In genomic region chr4:40201898-40202297, GRCh38 we compare ENCODE assay signal across 16 cellular contexts. TPM values are rescaled to one million over a fixed set of nuclear protein-coding genes. Genes with fewer than 3 reads are reported as not detected.
DNase-seq lines count a peak whose midpoint lies in the region; ATAC-seq and TF ChIP-seq lines count a peak whose summit lies in the region.
"Had no signal": no experiment of that assay in that cellular context is flagged by ENCODE, and none has a peak within 500 bp of the region (broad histone marks: within the 10 kb centered on the region; RNA-seq: fewer than 3 reads in every experiment).

No MANE protein-coding gene starts in this region.

- peaks cover 60% of the 10 kb centered on the region for H3K4me1 Mint-ChIP-seq in activated T-helper 1 cell treated with anti-CD3 and anti-CD28 coated beads, Interleukin-12 subunit alpha, Interleukin-12 subunit beta, Interleukin-2, Interleukin-4 antibody, amounts not matched to agents 30 ng/mL and 10 ng/mL and 1 ng/mL, durations not matched to agents 14 hours and 24 hours and 36 hours (ENCODE audit: low read depth)

- no peaks in the 10 kb centered on the region for H3K27me3 Mint-ChIP-seq in activated T-helper 1 cell treated with anti-CD3 and anti-CD28 coated beads, Interleukin-12 subunit alpha, Interleukin-12 subunit beta, Interleukin-2, Interleukin-4 antibody, amounts not matched to agents 30 ng/mL and 10 ng/mL and 1 ng/mL, durations not matched to agents 14 hours and 24 hours and 36 hours (ENCODE audit: insufficient read depth)

- H4K20me1 ChIP-seq in KMS-11 (ENCODE audit: insufficient read depth): no peaks in the 10 kb centered on the region

- peaks cover 59% of the 10 kb centered on the region for H3K36me3 Mint-ChIP-seq in activated T-helper 1 cell treated with anti-CD3 and anti-CD28 coated beads, Interleukin-12 subunit alpha, Interleukin-12 subunit beta, Interleukin-2, Interleukin-4 antibody, amounts not matched to agents 30 ng/mL and 10 ng/mL and 1 ng/mL, durations not matched to agents 14 hours and 24 hours and 36 hours (ENCODE audit: low read depth)

- no peak for TF ChIP-seq CTCF in KMS-11 (conservative IDR thresholded peaks at IDR 0.05; ENCODE audit: low read depth, low read length)
- TF ChIP-seq CTCF in neutrophil (IDR thresholded peaks at IDR 0.05): no peak

- no peaks in the 10 kb centered on the region for H3K9me3 Mint-ChIP-seq in activated T-helper 1 cell treated with anti-CD3 and anti-CD28 coated beads, Interleukin-12 subunit alpha, Interleukin-12 subunit beta, Interleukin-2, Interleukin-4 antibody, amounts not matched to agents 30 ng/mL and 10 ng/mL and 1 ng/mL, durations not matched to agents 14 hours and 24 hours and 36 hours
- H3K9me3 Mint-ChIP-seq: dendritic cell treated with granulocyte-macrophage colony-stimulating factor and Interleukin-4, amounts not matched to agents 40 ng/mL and 50 ng/mL, for 4 days had no signal

- peak overlapping the region; percentile 71 for H3K4me2 ChIP-seq in KMS-11

- peak overlapping the region; percentile 75; the same call in 1 of the 2 replicates for H3K27ac ChIP-seq in KMS-11
- H3K27ac ChIP-seq in neutrophil: peak overlapping the region; percentile 82
- H3K27ac ChIP-seq: 22Rv1, pancreas had no signal

- H3K9me3 ChIP-seq in neutrophil: no peaks in the 10 kb centered on the region
- H3K9me3 ChIP-seq: Caco-2, pancreas had no signal

- peak; percentile 26 for DNase-seq in DMS53 (lab: John Stamatoyannopoulos, UW)
- DNase-seq in DMS53 treated with DMSO at 0.1 percent for 48 hours (lab: John Stamatoyannopoulos, UW; ENCODE audit: unreplicated experiment): no peak
- no peak for DNase-seq in activated T-helper 1 cell treated with anti-CD3 and anti-CD28 coated beads, Interleukin-12 subunit alpha, Interleukin-12 subunit beta, Interleukin-2, Interleukin-4 antibody, amounts not matched to agents 30 ng/mL and 10 ng/mL and 1 ng/mL, durations not matched to agents 14 hours and 24 hours and 36 hours (ENCODE audit: low spot score)
- no peak for DNase-seq in GDM1 (lab: John Stamatoyannopoulos, UW)
- DNase-seq: activated CD8-positive, alpha-beta memory T cell treated with anti-CD3 and anti-CD28 coated beads, Interleukin-2, amount 50 U/mL, for 48 hours; Caco-2; NCI-H2029; NCI-H69; pancreas had no signal

- H3K4me1 ChIP-seq in KMS-11 (ENCODE audit: low read depth, poor library complexity, severe bottlenecking) (peaks cover 44% of the 10 kb centered on the region), neutrophil (ENCODE audit: control insufficient read depth in 1 of 2, insufficient read depth in 1 of 2, low read depth in 1 of 2, low read length in 1 of 2) (peaks cover 96 to 97% of the 10 kb centered on the region in 2 experiments)
- H3K4me1 ChIP-seq: Caco-2, pancreas had no signal

- peak overlapping the region; percentile 95 for H3K4me3 Mint-ChIP-seq in activated T-helper 1 cell treated with anti-CD3 and anti-CD28 coated beads, Interleukin-12 subunit alpha, Interleukin-12 subunit beta, Interleukin-2, Interleukin-4 antibody, amounts not matched to agents 30 ng/mL and 10 ng/mL and 1 ng/mL, durations not matched to agents 14 hours and 24 hours and 36 hours

- H3K27ac Mint-ChIP-seq in activated T-helper 1 cell treated with anti-CD3 and anti-CD28 coated beads, Interleukin-12 subunit alpha, Interleukin-12 subunit beta, Interleukin-2, Interleukin-4 antibody, amounts not matched to agents 30 ng/mL and 10 ng/mL and 1 ng/mL, durations not matched to agents 14 hours and 24 hours and 36 hours: peak overlapping the region; percentile 97
- H3K27ac Mint-ChIP-seq: dendritic cell treated with granulocyte-macrophage colony-stimulating factor and Interleukin-4, amounts not matched to agents 40 ng/mL and 50 ng/mL, for 4 days had no signal

- no peak overlapping the region for H2AFZ ChIP-seq in KMS-11 (ENCODE audit: low read depth)

- H3K36me3 ChIP-seq in KMS-11 (ENCODE audit: insufficient read depth): no peaks in the 10 kb centered on the region
- H3K36me3 ChIP-seq in neutrophil: no peaks in the 10 kb centered on the region
- H3K36me3 ChIP-seq: pancreas had no signal

- H3K79me2 ChIP-seq in KMS-11 (ENCODE audit: insufficient read depth, low read depth): peaks cover 25% of the 10 kb centered on the region; the same call in 1 of the 2 replicates

- H3K4me3 ChIP-seq in KMS-11 (IDR thresholded peaks at IDR 0.05; ENCODE audit: insufficient read depth, low read depth, low read length) (no peak overlapping the region), neutrophil (ENCODE audit: low read depth in 1 of 2, low read length in 1 of 2) (no peak overlapping the region)
- H3K4me3 ChIP-seq: pancreas had no signal

- H3K9ac ChIP-seq in KMS-11: no peak overlapping the region

- intact Hi-C loops in activated T-helper 1 cell treated with anti-CD3 and anti-CD28 coated beads, Interleukin-12 subunit alpha, Interleukin-12 subunit beta, Interleukin-2, Interleukin-4 antibody, amounts not matched to agents 30 ng/mL and 10 ng/mL and 1 ng/mL, durations not matched to agents 14 hours and 24 hours and 36 hours (cut with micrococcal nuclease): loop anchor here (1.0 to 10.0 kb wide), 10 partner anchors 15 to 1887 kb away; partner anchors contain the start of genes RBM47 and UBE2K

- no peaks in the 10 kb centered on the region for H3K27me3 ChIP-seq in KMS-11 (ENCODE audit: insufficient read depth, low read depth)
- no peaks in the 10 kb centered on the region for H3K27me3 ChIP-seq in neutrophil
- H3K27me3 ChIP-seq: pancreas had no signal

- no peak for ATAC-seq in GM18907 (IDR thresholded peaks at IDR 0.05; ENCODE audit: unreplicated experiment)
- no peak for ATAC-seq in HG02588 (IDR thresholded peaks at IDR 0.05; ENCODE audit: unreplicated experiment)
- ATAC-seq: pancreas had no signal

RNA-seq across cellular contexts. Expression of gene RHOH, which starts 5.1 kb away (rescaled TPM):
- total RNA-seq in activated T-helper 1 cell treated with anti-CD3 and anti-CD28 coated beads, Interleukin-12 subunit alpha, Interleukin-12 subunit beta, Interleukin-2, Interleukin-4 antibody, amounts not matched to agents 30 ng/mL and 10 ng/mL and 1 ng/mL, durations not matched to agents 14 hours and 24 hours and 36 hours: 105 and 111 TPM in 2 replicates
- total RNA-seq: astrocyte, Caco-2 had no signal
